12 cellular contexts compared by ENCODE assay signal in genomic region chr1:86382878-86383277, GRCh38. TPM values are rescaled to one million over a fixed set of nuclear protein-coding genes. Genes with fewer than 3 reads are reported as not detected.
DNase-seq lines count a peak whose midpoint lies in the region; FAIRE-seq and TF ChIP-seq lines count a peak whose summit lies in the region.
"Had no signal": no experiment of that assay in that cellular context is flagged by ENCODE, and none has a peak within 500 bp of the region (broad histone marks: within the 10 kb centered on the region; RNA-seq: fewer than 3 reads in every experiment).

No MANE protein-coding gene starts in this region.

- H3K4me2 ChIP-seq in GM23248 (ENCODE audit: unreplicated experiment) (peak overlapping the region; percentile 81), osteoblast (ENCODE audit: insufficient read depth, low read length) (peak overlapping the region; percentile 77)

- H3K79me2 ChIP-seq in GM23248 (ENCODE audit: insufficient read depth): peaks cover 43% of the 10 kb centered on the region
- H3K79me2 ChIP-seq in osteoblast (ENCODE audit: insufficient read depth, low read length): peaks cover 10% of the 10 kb centered on the region

- no peaks in the 10 kb centered on the region for H3K27me3 Mint-ChIP-seq in activated CD4-positive, alpha-beta T cell treated with anti-CD3 and anti-CD28 coated beads, Interleukin-2, amount 10 ng/mL, durations not matched to agents 7 days and 5 days

- H3K4me1 ChIP-seq in GM23248 (ENCODE audit: insufficient read depth) (peaks cover 26% of the 10 kb centered on the region), osteoblast (ENCODE audit: insufficient read depth, low read length) (peaks cover 16% of the 10 kb centered on the region)

- CTCF ChIA-PET in activated CD4-positive, alpha-beta T cell treated with anti-CD3 and anti-CD28 coated beads, Interleukin-2, amount 10 ng/mL, durations not matched to agents 7 days and 5 days (lab: Charles Lee): no interaction called here

- FAIRE-seq in TTC549 (lab: Jason Lieb, UNC): peak; percentile 3

- H3K36me3 ChIP-seq in GM23248 (ENCODE audit: low read depth) (0 out of 2 replicates have a peak, but pooled peaks cover 4% of the 10 kb centered on the region), osteoblast (ENCODE audit: insufficient read depth, low read length) (peaks cover 14% of the 10 kb centered on the region)

- H3K4me3 Mint-ChIP-seq in activated CD4-positive, alpha-beta T cell treated with anti-CD3 and anti-CD28 coated beads, Interleukin-2, amount 10 ng/mL, durations not matched to agents 7 days and 5 days: peak overlapping the region; percentile 66

- peak overlapping the region; percentile 78 for H3K27ac Mint-ChIP-seq in activated CD4-positive, alpha-beta T cell treated with anti-CD3 and anti-CD28 coated beads, Interleukin-2, amount 10 ng/mL, durations not matched to agents 7 days and 5 days

- H3K27ac ChIP-seq in GM23248 (peak overlapping the region; percentile 14; the same call in 1 of the 2 replicates), osteoblast (ENCODE audit: low read depth, low read length) (peak overlapping the region; percentile 58)

- H2AFZ ChIP-seq in GM23248: peak overlapping the region; percentile 66
- H2AFZ ChIP-seq in osteoblast (ENCODE audit: low read length): no peak overlapping the region

- H3K9ac ChIP-seq in GM23248: peak overlapping the region; percentile 62

- H3K36me3 Mint-ChIP-seq in activated CD4-positive, alpha-beta T cell treated with anti-CD3 and anti-CD28 coated beads, Interleukin-2, amount 10 ng/mL, durations not matched to agents 7 days and 5 days (ENCODE audit: low read depth): peaks cover 19% of the 10 kb centered on the region

- no peaks in the 10 kb centered on the region for H3K9me2 ChIP-seq in GM23248 (ENCODE audit: insufficient read depth)

- H3K9me3 ChIP-seq in GM23248 (ENCODE audit: low read depth) (no peaks in the 10 kb centered on the region), osteoblast (ENCODE audit: low read depth, low read length) (no peaks in the 10 kb centered on the region)

- H3K4me3 ChIP-seq in GM23248 (peak overlapping the region; percentile 56), osteoblast (ENCODE audit: insufficient read depth, low read length) (peak overlapping the region; percentile 8)

- POLR2A ChIA-PET in activated CD4-positive, alpha-beta T cell treated with anti-CD3 and anti-CD28 coated beads, Interleukin-2, amount 10 ng/mL, durations not matched to agents 7 days and 5 days (lab: Charles Lee): no interaction called here

- DNase-seq in activated CD4-positive, alpha-beta T cell treated with anti-CD3 and anti-CD28 coated beads, Interleukin-2, amount 10 ng/mL, durations not matched to agents 7 days and 5 days: no peak
- no peak for DNase-seq in activated CD4-positive, alpha-beta T cell treated with anti-CD3 and anti-CD28 coated beads for 48 hours
- DNase-seq in GM23248 (peak; percentile 30), osteoblast (ENCODE audit: insufficient read length, low spot score, missing footprints) (no peak), COLO829 (ENCODE audit: low spot score) (no peak), A172 (ENCODE audit: low spot score) (no peak)
- DNase-seq in activated CD4-positive, alpha-beta T cell treated with anti-CD3 and anti-CD28 coated beads for 4 hours: no peak
- DNase-seq: activated CD4-positive, CD25-positive, alpha-beta regulatory T cell treated with anti-CD3 and anti-CD28 coated beads, Interleukin-2, amount 50 U/mL, for 72 hours; cerebellar nuclear complex; NCI-H748 treated with DMSO at 0.1 percent for 48 hours; stimulated activated CD4-positive, alpha-beta T cell treated with anti-CD3 and anti-CD28 coated beads, Interleukin-15, amount 100 ng/mL, for 24 hours had no signal

- peaks cover 28% of the 10 kb centered on the region for H3K4me1 Mint-ChIP-seq in activated CD4-positive, alpha-beta T cell treated with anti-CD3 and anti-CD28 coated beads, Interleukin-2, amount 10 ng/mL, durations not matched to agents 7 days and 5 days

- peaks cover 4% of the 10 kb centered on the region; the same call in 1 of the 2 replicates for H3F3A ChIP-seq in GM23248 (ENCODE audit: insufficient read depth)

- no peaks in the 10 kb centered on the region for H4K20me1 ChIP-seq in GM23248 (ENCODE audit: insufficient read depth)
- no peaks in the 10 kb centered on the region for H4K20me1 ChIP-seq in osteoblast (ENCODE audit: insufficient read depth, low read length)

- no peaks in the 10 kb centered on the region for H3K27me3 ChIP-seq in GM23248 (replicated peaks; ENCODE audit: insufficient read depth)
- no peaks in the 10 kb centered on the region for H3K27me3 ChIP-seq in osteoblast (ENCODE audit: insufficient read depth, low read length)

- H3K9me3 Mint-ChIP-seq in activated CD4-positive, alpha-beta T cell treated with anti-CD3 and anti-CD28 coated beads, Interleukin-2, amount 10 ng/mL, durations not matched to agents 7 days and 5 days: peaks cover 6% of the 10 kb centered on the region

- WGBS in GM23248 (ENCODE audit: low coverage in 1 of 2, low lambda C conversion rate in 2 of 2, missing lambda C conversion rate in 2 of 2), 2 experiments: 16 to 19% methylated on average over 1 of the region's 1 CpG

- no peak for TF ChIP-seq CTCF in osteoblast (IDR thresholded peaks at IDR 0.05; ENCODE audit: extremely low read depth, low read depth, low read length)

- in situ Hi-C loops in GM23248 (cut with MboI): loop anchor here (10.0 kb wide), 1 partner anchor 122 kb away; no protein-coding TSS in a partner anchor

RNA-seq across cellular contexts. Expression of gene ODF2L, which starts 13.2 kb away (rescaled TPM):
- 10 to 100 TPM; 46.3 to 49.2 TPM for total RNA-seq in activated CD4-positive, alpha-beta T cell treated with anti-CD3 and anti-CD28 coated beads, Interleukin-2, amount 10 ng/mL, durations not matched to agents 7 days and 5 days
- total RNA-seq in GM23248 (2014; rRNA removed; shearing (Covaris generic)): 33.0 TPM in 2 replicates
- polyA plus RNA-seq in GM23248 (2016; fragmentation: Nextera tagmentation; extraction: Ambion mirVana): 46.9 and 50.0 TPM in 2 replicates
- total RNA-seq in osteoblast: 79.3 and 87.6 TPM in 2 replicates
- total RNA-seq in A172 (2014; rRNA removed; shearing (Covaris generic)): 17.1 and 19.6 TPM in 2 replicates

RNA-seq across cellular contexts. Expression of gene CLCA2, which starts 41.1 kb away (rescaled TPM):
- total RNA-seq in activated CD4-positive, alpha-beta T cell treated with anti-CD3 and anti-CD28 coated beads, Interleukin-2, amount 10 ng/mL, durations not matched to agents 7 days and 5 days: not detected
- total RNA-seq in GM23248 (2014; rRNA removed; shearing (Covaris generic)): 0.22 and 0.51 TPM in 2 replicates
- polyA plus RNA-seq in GM23248 (2016; fragmentation: Nextera tagmentation; extraction: Ambion mirVana): 0.14 and 0.19 TPM in 2 replicates
- 2.2 and 5.3 TPM in 2 replicates for total RNA-seq in osteoblast
- 0.22 and 0.24 TPM in 2 replicates for total RNA-seq in A172 (2014; rRNA removed; shearing (Covaris generic))
